32 cellular contexts compared by ENCODE assay signal in genomic region chr4:125181804-125182203, GRCh38.
"Had no signal": no experiment of that assay in that cellular context is flagged by ENCODE, and none has a peak within 500 bp of the region (broad histone marks: within the 10 kb centered on the region; RNA-seq: fewer than 3 reads in every experiment).

No MANE protein-coding gene starts in this region.

- H3K27ac ChIP-seq: adrenal gland, body of pancreas, brain microvascular endothelial cell, breast epithelium, VCaP had no signal

- H3K36me3 ChIP-seq: adrenal gland, brain microvascular endothelial cell, breast epithelium had no signal

- H3K27me3 ChIP-seq: adrenal gland, body of pancreas, brain microvascular endothelial cell, breast epithelium had no signal

- H3K4me1 ChIP-seq: adrenal gland, body of pancreas, breast epithelium had no signal

- H3K9me3 ChIP-seq: body of pancreas, breast epithelium had no signal

- H3K4me3 ChIP-seq: adrenal gland, body of pancreas, breast epithelium had no signal

- ATAC-seq: activated CD8-positive, alpha-beta T cell treated with anti-CD3 and anti-CD28 coated beads for 36 hours; activated naive CD4-positive, alpha-beta T cell treated with anti-CD3 and anti-CD28 coated beads, Interleukin-2, amount 50 U/mL, for 72 hours; activated T-cell treated with anti-CD3 and anti-CD28 coated beads, Interleukin-2, amount 50 U/mL, for 4 hours; activated T-cell treated with anti-CD3 and anti-CD28 coated beads, Interleukin-2, amount 50 U/mL, for 72 hours; activated T-helper 17 cell treated with anti-CD3 and anti-CD28 coated beads, Interleukin-2, amount 50 U/mL, for 72 hours; body of pancreas had no signal

- DNase-seq: activated B cell treated with CpG ODN at 0.5 μM for 24 hours; activated CD4-positive, alpha-beta memory T cell treated with anti-CD3 and anti-CD28 coated beads for 36 hours; activated CD4-positive, alpha-beta T cell treated with anti-CD3 and anti-CD28 coated beads for 4 hours; activated CD4-positive, alpha-beta T cell treated with anti-CD3 and anti-CD28 coated beads, Interleukin-2, amount 10 ng/mL, durations not matched to agents 24 days and 14 days; activated CD4-positive, alpha-beta T cell treated with anti-CD3 and anti-CD28 coated beads, Interleukin-2, amount 50 U/mL, for 1 hour; activated CD4-positive, alpha-beta T cell treated with anti-CD3 and anti-CD28 coated beads, Interleukin-2, amount 50 U/mL, for 4 hours; activated CD4-positive, CD25-positive, alpha-beta regulatory T cell treated with anti-CD3 and anti-CD28 coated beads, Interleukin-2, amount 50 U/mL, for 72 hours; activated CD8-positive, alpha-beta memory T cell treated with anti-CD3 and anti-CD28 coated beads, Interleukin-2, amount 50 U/mL, for 4 hours; activated CD8-positive, alpha-beta T cell treated with anti-CD3 and anti-CD28 coated beads for 36 hours; activated effector memory CD4-positive, alpha-beta T cell treated with anti-CD3 and anti-CD28 coated beads, Interleukin-2, amount 50 U/mL, for 16 hours; activated gamma-delta T cell treated with Interleukin-2 at 50 U/mL for 16 hours; activated naive CD4-positive, alpha-beta T cell; activated naive CD4-positive, alpha-beta T cell treated with anti-CD3 and anti-CD28 coated beads for 36 hours; activated naive CD4-positive, alpha-beta T cell treated with anti-CD3 and anti-CD28 coated beads, Interleukin-2, amount 50 U/mL, for 16 hours; activated naive CD8-positive, alpha-beta T cell treated with anti-CD3 and anti-CD28 coated beads for 36 hours; activated T-cell treated with anti-CD3 and anti-CD28 coated beads for 4 hours; activated T-cell treated with anti-CD3 and anti-CD28 coated beads, Interleukin-2, amount 50 U/mL, for 1 hour; activated T-cell treated with anti-CD3 and anti-CD28 coated beads, Interleukin-2, amount 50 U/mL, for 4 hours; activated T-cell treated with anti-CD3 and anti-CD28 coated beads, Interleukin-2, amount 50 U/mL, for 72 hours; adrenal gland; amniotic stem cell; aorta; body of pancreas; brain microvascular endothelial cell; central memory CD4-positive, alpha-beta T cell; T-helper 1 cell; T-helper 2 cell; T-helper 9 cell had no signal
